8 cellular contexts compared by ENCODE assay signal in the genomic region with DNA sequence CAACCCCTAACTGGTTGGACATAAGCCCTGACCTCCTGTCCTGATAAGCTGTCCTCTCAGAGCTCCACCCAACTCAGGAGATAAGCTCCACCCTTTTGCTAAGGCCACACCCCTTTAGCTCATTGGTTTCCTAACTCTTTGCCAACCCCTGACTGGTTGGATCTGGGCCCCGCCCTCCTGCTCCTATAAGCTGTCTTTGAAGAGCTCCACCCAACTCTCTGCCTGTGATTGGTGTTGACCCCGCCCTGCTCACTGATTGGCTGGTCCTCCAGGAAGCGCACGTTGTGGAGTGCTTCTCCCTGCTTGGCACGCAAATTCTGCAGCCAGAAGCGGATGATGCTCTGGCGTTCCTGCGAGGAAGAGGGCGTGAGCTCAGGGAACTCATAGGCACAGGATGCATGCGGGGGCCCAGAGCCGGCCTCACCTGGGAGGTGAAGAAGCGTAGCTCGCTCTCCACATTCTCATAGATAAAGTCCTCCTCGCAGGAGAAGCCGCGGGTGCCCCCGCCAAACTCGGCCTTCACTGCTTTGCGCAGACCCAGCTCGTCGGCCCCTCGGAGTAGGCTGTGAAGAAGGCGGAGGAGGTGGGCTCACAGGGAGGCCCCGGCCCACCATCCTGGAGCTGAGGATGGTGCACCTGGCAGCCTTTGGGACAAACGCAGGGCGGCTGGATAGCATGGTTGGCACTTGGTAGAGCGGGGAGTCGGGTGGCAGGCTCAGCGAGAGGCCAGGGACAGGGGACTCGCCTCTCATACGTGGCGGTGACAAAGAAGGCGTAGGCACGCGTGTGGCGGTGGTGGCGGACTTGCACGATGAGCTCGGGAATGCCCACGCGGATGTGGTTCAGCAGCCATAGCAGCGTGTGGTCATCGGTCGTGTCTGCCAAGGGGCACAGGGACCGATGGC. TPM values are rescaled to one million over a fixed set of nuclear protein-coding genes. Genes with fewer than 3 reads are reported as not detected.
DNase-seq lines count a peak whose midpoint lies in the region; ATAC-seq, FAIRE-seq and TF ChIP-seq lines count a peak whose summit lies in the region.

No MANE protein-coding gene starts in this region.

- ATAC-seq in activated naive CD8-positive, alpha-beta T cell treated with anti-CD3 and anti-CD28 coated beads, Interleukin-2, amount 50 U/mL, for 24 hours = no peak
- ATAC-seq in mucosa of descending colon = no peak
- ATAC-seq in HG03097 (IDR thresholded peaks at IDR 0.05; ENCODE audit: low FRiP score, unreplicated experiment) = no peak

- no peaks in the 10 kb centered on the region for H3K36me3 ChIP-seq in mucosa of descending colon (ENCODE audit: low read depth)

- TF ChIP-seq POLR2A in GM12892 (IDR thresholded peaks at IDR 0.05; ENCODE audit: low read depth, low read length) = no peak
- TF ChIP-seq POLR2A in GM12891 (IDR thresholded peaks at IDR 0.05; ENCODE audit: low read depth, low read length) = no peak

- H3K4me3 ChIP-seq in mucosa of descending colon = no peak overlapping the region

- no peak for TF ChIP-seq CTCF in mucosa of descending colon (IDR thresholded peaks at IDR 0.05)

- FAIRE-seq in GM12892 (lab: Jason Lieb, UNC) = no peak
- FAIRE-seq in GM12891 (lab: Jason Lieb, UNC) = no peak

- H3K4me1 ChIP-seq in mucosa of descending colon (ENCODE audit: low read depth) = peaks cover 30% of the 10 kb centered on the region

- no peaks in the 10 kb centered on the region for H3K27me3 Mint-ChIP-seq in activated naive CD8-positive, alpha-beta T cell treated with anti-CD3 and anti-CD28 coated beads, Interleukin-2, amount 50 U/mL, for 24 hours

- no peaks in the 10 kb centered on the region for H3K36me3 Mint-ChIP-seq in activated naive CD8-positive, alpha-beta T cell treated with anti-CD3 and anti-CD28 coated beads, Interleukin-2, amount 50 U/mL, for 24 hours (ENCODE audit: low read depth)

- no peak overlapping the region for H3K4me3 Mint-ChIP-seq in activated naive CD8-positive, alpha-beta T cell treated with anti-CD3 and anti-CD28 coated beads, Interleukin-2, amount 50 U/mL, for 24 hours

- H3K9me3 Mint-ChIP-seq in activated naive CD8-positive, alpha-beta T cell treated with anti-CD3 and anti-CD28 coated beads, Interleukin-2, amount 50 U/mL, for 24 hours = no peaks in the 10 kb centered on the region

- DNase-seq in stimulated activated CD4-positive, alpha-beta T cell treated with anti-CD3 and anti-CD28 coated beads, Interleukin-12 subunit alpha, Interleukin-12 subunit beta, amount 100 ng/mL, for 48 hours (ENCODE audit: low read depth in 2 of 3, low spot score in 1 of 3) = peak in 2 of 3 donors; percentile 45 to 46
- DNase-seq in stimulated activated CD4-positive, alpha-beta T cell treated with anti-CD3 and anti-CD28 coated beads, Interleukin-12 subunit alpha, Interleukin-12 subunit beta, amount 100 ng/mL, for 4 hours = no peak
- DNase-seq in NCI-H446 treated with DMSO at 0.1 percent for 48 hours (lab: John Stamatoyannopoulos, UW) = peak; percentile 53
- peak; percentile 52 for DNase-seq in activated naive CD8-positive, alpha-beta T cell treated with anti-CD3 and anti-CD28 coated beads, Interleukin-2, amount 50 U/mL, for 24 hours
- DNase-seq in mucosa of descending colon = peak in 2 of 3 donors; percentile 51 to 66
- no peak for DNase-seq in GM12892 (ENCODE audit: insufficient read length)
- DNase-seq in GM12891 (ENCODE audit: insufficient read length, low spot score) = no peak

- peaks cover 26% of the 10 kb centered on the region for H3K4me1 Mint-ChIP-seq in activated naive CD8-positive, alpha-beta T cell treated with anti-CD3 and anti-CD28 coated beads, Interleukin-2, amount 50 U/mL, for 24 hours

- intact Hi-C loops in mucosa of descending colon (cut with DNase I, micrococcal nuclease) = no loop called here

- H3K27ac Mint-ChIP-seq in activated naive CD8-positive, alpha-beta T cell treated with anti-CD3 and anti-CD28 coated beads, Interleukin-2, amount 50 U/mL, for 24 hours = no peak overlapping the region

- H3K9me3 ChIP-seq in mucosa of descending colon = no peaks in the 10 kb centered on the region

TF ChIP-seq in GM12891, 5 proteins besides CTCF, POLR2A, EP300 and RAD21:
- no peak for TF ChIP-seq PAX5 (IDR thresholded peaks at IDR 0.05; ENCODE audit: insufficient read depth, low read length, severe bottlenecking)
- TF ChIP-seq SPI1 (IDR thresholded peaks at IDR 0.05; ENCODE audit: low read depth, low read length) = no peak
- no peak for TF ChIP-seq POLR2AphosphoS5 (IDR thresholded peaks at IDR 0.05; ENCODE audit: low read depth, low read length)
- TF ChIP-seq TAF1 (IDR thresholded peaks at IDR 0.05; ENCODE audit: low read depth, low read length) = no peak

RNA-seq across cellular contexts. Expression of a gene that starts 1.7 kb away (rescaled TPM):
- 1 to 10 TPM; 7.1 to 9.4 (median 8.6) TPM for total RNA-seq in mucosa of descending colon
- polyA plus RNA-seq in GM12892 (2012; ENCODE audit: missing spikeins) = 0.93 TPM
- 1.3 TPM for polyA plus RNA-seq in GM12891 (2012; ENCODE audit: low read depth, missing spikeins)

RNA-seq across cellular contexts. Expression of a gene that starts 4.4 kb away (rescaled TPM):
- 10 to 100 TPM; 16.1 to 24.3 (median 16.8) TPM for total RNA-seq in mucosa of descending colon
- 14.7 TPM for polyA plus RNA-seq in GM12892 (2012; ENCODE audit: missing spikeins)
- polyA plus RNA-seq in GM12891 (2012; ENCODE audit: low read depth, missing spikeins) = 11.2 TPM

RNA-seq across cellular contexts. Expression of a gene that starts 23.6 kb away (rescaled TPM):
- total RNA-seq in mucosa of descending colon = 10 to 100 TPM; 38.3 to 51.4 (median 48.3) TPM
- polyA plus RNA-seq in GM12892 (2012; ENCODE audit: missing spikeins) = 33.6 TPM
- 75.3 TPM for polyA plus RNA-seq in GM12891 (2012; ENCODE audit: low read depth, missing spikeins)

RNA-seq across cellular contexts. Expression of a gene that starts 27.3 kb away (rescaled TPM):
- total RNA-seq in mucosa of descending colon = 100 to 1,000 TPM; 124 to 148 (median 145) TPM
- polyA plus RNA-seq in GM12892 (2012; ENCODE audit: missing spikeins) = 50.8 TPM
- polyA plus RNA-seq in GM12891 (2012; ENCODE audit: low read depth, missing spikeins) = 75.1 TPM

RNA-seq across cellular contexts. Expression of a gene that starts 29.7 kb away (rescaled TPM):
- total RNA-seq in mucosa of descending colon = 10 to 100 TPM in 1 of 3 donors, 1 to 10 TPM in 2; 3.0 to 18.0 (median 4.5) TPM
- 1.2 TPM for polyA plus RNA-seq in GM12892 (2012; ENCODE audit: missing spikeins)
- polyA plus RNA-seq in GM12891 (2012; ENCODE audit: low read depth, missing spikeins) = 9.2 TPM

Comparison
In these comparisons a context has a peak if more than half of its experiments do, and no peak if none do; other contexts are left out.
1. DNase-seq: peak in stimulated activated CD4-positive, alpha-beta T cell treated with anti-CD3 and anti-CD28 coated beads, Interleukin-12 subunit alpha, Interleukin-12 subunit beta, amount 100 ng/mL, for 48 hours (2 of 3), NCI-H446 treated with DMSO at 0.1 percent for 48 hours (single experiment), activated naive CD8-positive, alpha-beta T cell treated with anti-CD3 and anti-CD28 coated beads, Interleukin-2, amount 50 U/mL, for 24 hours (single experiment) and mucosa of descending colon (2 of 3); none in stimulated activated CD4-positive, alpha-beta T cell treated with anti-CD3 and anti-CD28 coated beads, Interleukin-12 subunit alpha, Interleukin-12 subunit beta, amount 100 ng/mL, for 4 hours (single experiment), GM12892 (single experiment) and GM12891 (single experiment).